ENCODE assay signal across 31 cellular contexts in the genomic region with DNA sequence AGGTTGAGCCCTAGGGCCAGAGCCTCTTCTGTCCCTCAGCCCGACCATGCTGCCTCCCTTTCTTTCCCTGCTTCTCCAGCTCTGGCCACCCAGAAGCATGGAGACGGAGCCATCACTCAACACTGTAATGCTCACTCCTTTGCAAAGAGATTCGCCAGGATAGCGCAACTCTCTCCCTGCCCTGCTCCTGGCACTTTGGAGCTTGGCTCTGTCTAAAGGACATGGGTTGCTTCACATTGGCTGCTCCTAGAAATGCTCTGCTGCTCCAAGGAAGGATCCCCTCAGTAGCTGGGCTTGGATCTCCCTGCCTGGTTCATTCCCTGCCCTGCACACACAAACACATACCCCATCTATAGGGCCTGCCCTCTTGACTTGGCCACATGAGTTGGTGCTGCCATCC.
DNase-seq lines count a peak whose midpoint lies in the region; ATAC-seq and TF ChIP-seq lines count a peak whose summit lies in the region.
"Had no signal": no experiment of that assay in that cellular context is flagged by ENCODE, and none has a peak within 500 bp of the region (broad histone marks: within the 10 kb centered on the region; RNA-seq: fewer than 3 reads in every experiment).

No MANE protein-coding gene starts in this region.

- TF ChIP-seq POLR2A in suprapubic skin (IDR thresholded peaks at IDR 0.05), result no peak

- H2AK5ac ChIP-seq in mesendoderm (ENCODE audit: low read length), result no peak overlapping the region

- no peak overlapping the region for H2BK15ac ChIP-seq in mesendoderm (replicated peaks; ENCODE audit: low read depth)

- H3K79me1 ChIP-seq in mesendoderm (ENCODE audit: low read length), result no peaks in the 10 kb centered on the region

- H3K4me3 ChIP-seq in mesendoderm (ENCODE audit: low read length), result no peak overlapping the region
- H3K4me3 ChIP-seq in suprapubic skin, result no peak overlapping the region
- no peak overlapping the region for H3K4me3 ChIP-seq in endodermal cell (ENCODE audit: low read length)
- H3K4me3 ChIP-seq: GM12878, HAP-1, K562 had no signal

- POLR2A ChIA-PET in activated CD8-positive, alpha-beta T cell treated with anti-CD3 and anti-CD28 coated beads, Interleukin-2, amount 10 ng/mL, durations not matched to agents 7 days and 5 days (lab: Charles Lee), result no interaction called here
- POLR2A ChIA-PET in activated CD8-positive, alpha-beta T cell treated with anti-CD3 and anti-CD28 coated beads for 36 hours (lab: Charles Lee), result no interaction called here

- peaks cover 2% of the 10 kb centered on the region for H3K9me3 Mint-ChIP-seq in activated CD8-positive, alpha-beta T cell treated with anti-CD3 and anti-CD28 coated beads, Interleukin-2, amount 10 ng/mL, durations not matched to agents 7 days and 5 days (ENCODE audit: insufficient read depth)
- no peaks in the 10 kb centered on the region for H3K9me3 Mint-ChIP-seq in activated CD8-positive, alpha-beta T cell treated with anti-CD3 and anti-CD28 coated beads for 36 hours
- peaks cover 2% of the 10 kb centered on the region for H3K9me3 Mint-ChIP-seq in activated T-helper 2 cell treated with anti-CD3 and anti-CD28 coated beads, Interferon-gamma antibody, Interleukin-2, Interleukin-4, amounts not matched to agents 10 μg/mL and 5 μg/mL and 100 μg/mL, durations not matched to agents 14 hours and 24 hours and 36 hours
- peaks cover 3% of the 10 kb centered on the region for H3K9me3 Mint-ChIP-seq in endodermal cell
- H3K9me3 Mint-ChIP-seq: HFFc6 had no signal

- no peak overlapping the region for H2BK5ac ChIP-seq in mesendoderm (ENCODE audit: low read length)

- H3K18ac ChIP-seq in mesendoderm (ENCODE audit: low read length), result no peak overlapping the region

- no peak overlapping the region for H3K4me2 ChIP-seq in mesendoderm (ENCODE audit: low read length)

- peak overlapping the region; percentile 6 for H3K56ac ChIP-seq in mesendoderm (ENCODE audit: low read length)

- no peak for TF ChIP-seq CTCF in activated CD8-positive, alpha-beta T cell treated with anti-CD3 and anti-CD28 coated beads for 36 hours (IDR thresholded peaks at IDR 0.05)
- TF ChIP-seq CTCF in suprapubic skin (IDR thresholded peaks at IDR 0.05) (no peak), endodermal cell (conservative IDR thresholded peaks at IDR 0.05) (no peak)

- no peak overlapping the region for H2BK120ac ChIP-seq in mesendoderm (ENCODE audit: low read depth, low read length)

- H4K5ac ChIP-seq in mesendoderm (ENCODE audit: low read length), result no peak overlapping the region

- no peak overlapping the region for H3K4ac ChIP-seq in mesendoderm (ENCODE audit: low read depth, low read length)

- H3K23ac ChIP-seq in mesendoderm (ENCODE audit: low read length), result no peak overlapping the region

- H3K79me2 ChIP-seq in mesendoderm (ENCODE audit: control insufficient read depth, insufficient read depth, low read length), result no peaks in the 10 kb centered on the region

- no peak for ATAC-seq in activated CD8-positive, alpha-beta T cell treated with anti-CD3 and anti-CD28 coated beads, Interleukin-2, amount 10 ng/mL, durations not matched to agents 7 days and 5 days
- ATAC-seq in activated CD8-positive, alpha-beta T cell treated with anti-CD3 and anti-CD28 coated beads for 36 hours, result no peak
- no peak for ATAC-seq in left colon
- ATAC-seq: GM12878, HepG2 had no signal

- no peak overlapping the region for H3K4me3 Mint-ChIP-seq in activated CD8-positive, alpha-beta T cell treated with anti-CD3 and anti-CD28 coated beads, Interleukin-2, amount 10 ng/mL, durations not matched to agents 7 days and 5 days
- no peak overlapping the region for H3K4me3 Mint-ChIP-seq in activated CD8-positive, alpha-beta T cell treated with anti-CD3 and anti-CD28 coated beads for 36 hours
- H3K4me3 Mint-ChIP-seq in activated T-helper 2 cell treated with anti-CD3 and anti-CD28 coated beads, Interferon-gamma antibody, Interleukin-2, Interleukin-4, amounts not matched to agents 10 μg/mL and 5 μg/mL and 100 μg/mL, durations not matched to agents 14 hours and 24 hours and 36 hours (ENCODE audit: low read depth), result no peak overlapping the region
- no peak overlapping the region for H3K4me3 Mint-ChIP-seq in endodermal cell
- H3K4me3 Mint-ChIP-seq: CD14-positive monocyte; CD8-positive, alpha-beta memory T cell; HFFc6 had no signal

- H3K4me1 ChIP-seq in mesendoderm (ENCODE audit: control insufficient read depth, low read depth, low read length) (peaks cover 5% of the 10 kb centered on the region), suprapubic skin (peaks cover 34% of the 10 kb centered on the region), endodermal cell (ENCODE audit: control insufficient read depth, insufficient read depth, low read length) (peaks cover 2% of the 10 kb centered on the region)
- H3K4me1 ChIP-seq: BE2C, HAP-1 had no signal

- H3K9me3 ChIP-seq in suprapubic skin (no peaks in the 10 kb centered on the region), endodermal cell (ENCODE audit: control insufficient read depth, low read length) (peaks cover 3% of the 10 kb centered on the region)
- H3K9me3 ChIP-seq: BE2C, HAP-1 had no signal

- WGBS in mesendoderm (ENCODE audit: extremely low coverage, insufficient coverage, low lambda C conversion rate), result no CpG with 5 or more reads among the region's 4 CpGs
- 82% methylated on average over 4 of the region's 4 CpGs for WGBS in suprapubic skin
- 97 to 100% methylated on average over 1 to 4 of the region's 4 CpGs for WGBS in endodermal cell (ENCODE audit: insufficient coverage in 1 of 2, insufficient read length in 1 of 2), 2 experiments

- no peaks in the 10 kb centered on the region for H3K27me3 Mint-ChIP-seq in activated CD8-positive, alpha-beta T cell treated with anti-CD3 and anti-CD28 coated beads, Interleukin-2, amount 10 ng/mL, durations not matched to agents 7 days and 5 days (ENCODE audit: low read depth)
- H3K27me3 Mint-ChIP-seq in activated CD8-positive, alpha-beta T cell treated with anti-CD3 and anti-CD28 coated beads for 36 hours, result no peaks in the 10 kb centered on the region
- no peaks in the 10 kb centered on the region for H3K27me3 Mint-ChIP-seq in activated T-helper 2 cell treated with anti-CD3 and anti-CD28 coated beads, Interferon-gamma antibody, Interleukin-2, Interleukin-4, amounts not matched to agents 10 μg/mL and 5 μg/mL and 100 μg/mL, durations not matched to agents 14 hours and 24 hours and 36 hours (ENCODE audit: low read depth)
- no peaks in the 10 kb centered on the region for H3K27me3 Mint-ChIP-seq in endodermal cell (ENCODE audit: insufficient read depth)
- H3K27me3 Mint-ChIP-seq: CD8-positive, alpha-beta memory T cell had no signal

- H3K27me3 ChIP-seq in mesendoderm (ENCODE audit: insufficient read depth, low read length, poor library complexity) (no peaks in the 10 kb centered on the region), suprapubic skin (no peaks in the 10 kb centered on the region), endodermal cell (ENCODE audit: control insufficient read depth, insufficient read depth, low read length, poor library complexity, severe bottlenecking) (no peaks in the 10 kb centered on the region)
- H3K27me3 ChIP-seq: BE2C had no signal

- peak overlapping the region; percentile 7 for H3K27ac Mint-ChIP-seq in activated CD8-positive, alpha-beta T cell treated with anti-CD3 and anti-CD28 coated beads, Interleukin-2, amount 10 ng/mL, durations not matched to agents 7 days and 5 days
- no peak overlapping the region for H3K27ac Mint-ChIP-seq in activated CD8-positive, alpha-beta T cell treated with anti-CD3 and anti-CD28 coated beads for 36 hours
- H3K27ac Mint-ChIP-seq in activated T-helper 2 cell treated with anti-CD3 and anti-CD28 coated beads, Interferon-gamma antibody, Interleukin-2, Interleukin-4, amounts not matched to agents 10 μg/mL and 5 μg/mL and 100 μg/mL, durations not matched to agents 14 hours and 24 hours and 36 hours, result peak overlapping the region; percentile 3
- H3K27ac Mint-ChIP-seq in endodermal cell, result no peak overlapping the region
- H3K27ac Mint-ChIP-seq: HFFc6 had no signal

- DNase-seq in activated CD8-positive, alpha-beta T cell treated with anti-CD3 and anti-CD28 coated beads, Interleukin-2, amount 10 ng/mL, durations not matched to agents 7 days and 5 days, result no peak
- no peak for DNase-seq in activated CD8-positive, alpha-beta T cell treated with anti-CD3 and anti-CD28 coated beads for 36 hours
- DNase-seq in activated T-helper 2 cell treated with anti-CD3 and anti-CD28 coated beads, Interferon-gamma antibody, Interleukin-2, Interleukin-4, amounts not matched to agents 10 μg/mL and 5 μg/mL and 100 μg/mL, durations not matched to agents 14 hours and 24 hours and 36 hours (ENCODE audit: low spot score), result no peak
- DNase-seq in mesendoderm (no peak), suprapubic skin (ENCODE audit: low spot score in 2 of 2) (no peak), Ammon's horn (ENCODE audit: low spot score) (no peak), endodermal cell (no peak), left colon (no peak)
- DNase-seq: CD8-positive, alpha-beta memory T cell; DMS 273 treated with DMSO at 0.1 percent for 48 hours; DMS79; EL; GDM1; GOT3; HFFc6; Kasumi-1; MV-4-11; NCI-H1105 treated with DMSO at 0.1 percent for 48 hours; NCI-H2029; NCI-H446 treated with DMSO at 0.1 percent for 48 hours; NCI-H526; NCI-H82; Right ventricle myocardium superior; RPMI8226 had no signal

- peaks cover 61% of the 10 kb centered on the region for H3K36me3 Mint-ChIP-seq in activated CD8-positive, alpha-beta T cell treated with anti-CD3 and anti-CD28 coated beads, Interleukin-2, amount 10 ng/mL, durations not matched to agents 7 days and 5 days (ENCODE audit: low read depth)
- H3K36me3 Mint-ChIP-seq in activated CD8-positive, alpha-beta T cell treated with anti-CD3 and anti-CD28 coated beads for 36 hours (ENCODE audit: low read depth), result peaks cover 29% of the 10 kb centered on the region
- peaks cover 61% of the 10 kb centered on the region for H3K36me3 Mint-ChIP-seq in activated T-helper 2 cell treated with anti-CD3 and anti-CD28 coated beads, Interferon-gamma antibody, Interleukin-2, Interleukin-4, amounts not matched to agents 10 μg/mL and 5 μg/mL and 100 μg/mL, durations not matched to agents 14 hours and 24 hours and 36 hours (ENCODE audit: low read depth)
- peaks cover 43% of the 10 kb centered on the region for H3K36me3 Mint-ChIP-seq in endodermal cell (ENCODE audit: low read depth)

- TF ChIP-seq EP300 in suprapubic skin (IDR thresholded peaks at IDR 0.05), result no peak

- CTCF ChIA-PET in activated CD8-positive, alpha-beta T cell treated with anti-CD3 and anti-CD28 coated beads, Interleukin-2, amount 10 ng/mL, durations not matched to agents 7 days and 5 days (lab: Charles Lee), result interaction anchor here (1.5 kb wide), 1 partner anchor 56 kb away, joined by 5 read pairs; no protein-coding TSS in a partner anchor
- CTCF ChIA-PET in activated CD8-positive, alpha-beta T cell treated with anti-CD3 and anti-CD28 coated beads for 36 hours (lab: Charles Lee), result interaction anchor here (0.6 to 1.0 kb wide), 3 partner anchors 49 to 235 kb away, joined by 3 read pairs; no protein-coding TSS in a partner anchor

- H3K9ac ChIP-seq in mesendoderm (ENCODE audit: low read length), result no peak overlapping the region
- H3K9ac ChIP-seq in endodermal cell (ENCODE audit: extremely low read depth, low read length, poor library complexity, severe bottlenecking), result no peak overlapping the region

- H3K36me3 ChIP-seq in mesendoderm (ENCODE audit: control insufficient read depth, insufficient read depth, low read length), result no peaks in the 10 kb centered on the region
- peaks cover 18% of the 10 kb centered on the region for H3K36me3 ChIP-seq in suprapubic skin
- peaks cover 6% of the 10 kb centered on the region for H3K36me3 ChIP-seq in endodermal cell (ENCODE audit: control insufficient read depth, insufficient read depth, low read length)
- H3K36me3 ChIP-seq: BE2C, HAP-1 had no signal

- no peak overlapping the region for H3K27ac ChIP-seq in mesendoderm (ENCODE audit: low read depth, low read length)
- peak overlapping the region; percentile 5 for H3K27ac ChIP-seq in suprapubic skin
- H3K27ac ChIP-seq in endodermal cell (ENCODE audit: low read depth, low read length), result no peak overlapping the region
- H3K27ac ChIP-seq: 22Rv1 had no signal

- intact Hi-C loops in activated CD8-positive, alpha-beta T cell treated with anti-CD3 and anti-CD28 coated beads for 36 hours (cut with micrococcal nuclease), result no loop called here
- intact Hi-C loops in activated T-helper 2 cell treated with anti-CD3 and anti-CD28 coated beads, Interferon-gamma antibody, Interleukin-2, Interleukin-4, amounts not matched to agents 10 μg/mL and 5 μg/mL and 100 μg/mL, durations not matched to agents 14 hours and 24 hours and 36 hours (cut with micrococcal nuclease), result no loop called here
- intact Hi-C loops in left colon (cut with DNase I, micrococcal nuclease), result no loop called here

- H3K4me1 Mint-ChIP-seq in activated CD8-positive, alpha-beta T cell treated with anti-CD3 and anti-CD28 coated beads, Interleukin-2, amount 10 ng/mL, durations not matched to agents 7 days and 5 days (ENCODE audit: low read depth), result peaks cover 37% of the 10 kb centered on the region
- H3K4me1 Mint-ChIP-seq in activated CD8-positive, alpha-beta T cell treated with anti-CD3 and anti-CD28 coated beads for 36 hours (ENCODE audit: low read depth), result peaks cover 23% of the 10 kb centered on the region
- H3K4me1 Mint-ChIP-seq in activated T-helper 2 cell treated with anti-CD3 and anti-CD28 coated beads, Interferon-gamma antibody, Interleukin-2, Interleukin-4, amounts not matched to agents 10 μg/mL and 5 μg/mL and 100 μg/mL, durations not matched to agents 14 hours and 24 hours and 36 hours (ENCODE audit: low read depth), result peaks cover 53% of the 10 kb centered on the region
- peaks cover 4% of the 10 kb centered on the region for H3K4me1 Mint-ChIP-seq in endodermal cell
- H3K4me1 Mint-ChIP-seq: CD14-positive monocyte had no signal

- no peak overlapping the region for H4K8ac ChIP-seq in mesendoderm (ENCODE audit: low read depth, low read length)

Comparison
In these comparisons a context has a peak if more than half of its experiments do, and no peak if none do; other contexts are left out.
1. H3K27ac Mint-ChIP-seq: peak in activated CD8-positive, alpha-beta T cell treated with anti-CD3 and anti-CD28 coated beads, Interleukin-2, amount 10 ng/mL, durations not matched to agents 7 days and 5 days (single experiment) and activated T-helper 2 cell treated with anti-CD3 and anti-CD28 coated beads, Interferon-gamma antibody, Interleukin-2, Interleukin-4, amounts not matched to agents 10 μg/mL and 5 μg/mL and 100 μg/mL, durations not matched to agents 14 hours and 24 hours and 36 hours (single experiment); none in activated CD8-positive, alpha-beta T cell treated with anti-CD3 and anti-CD28 coated beads for 36 hours (single experiment) and endodermal cell (single experiment).